Comparison of ENCODE assay signal across 25 cellular contexts in genomic region chrX:9338986-9339385, GRCh38.
"Had no signal": no experiment of that assay in that cellular context is flagged by ENCODE, and none has a peak within 500 bp of the region (broad histone marks: within the 10 kb centered on the region; RNA-seq: fewer than 3 reads in every experiment).

No MANE protein-coding gene starts in this region.

- H3K4me2 ChIP-seq: hepatocyte had no signal

- H3K36me3 ChIP-seq: esophagus muscularis mucosa, left lung, tibial artery had no signal

- H3K27me3 Mint-ChIP-seq: activated CD4-positive, alpha-beta memory T cell treated with anti-CD3 and anti-CD28 coated beads, Interleukin-2, amount 10 ng/mL, durations not matched to agents 7 days and 5 days; activated CD4-positive, alpha-beta T cell treated with anti-CD3 and anti-CD28 coated beads, Interleukin-2, amount 10 ng/mL, durations not matched to agents 24 days and 14 days; activated CD8-positive, alpha-beta memory T cell treated with anti-CD3 and anti-CD28 coated beads, Interleukin-2, amount 10 ng/mL, durations not matched to agents 7 days and 5 days; stimulated activated naive CD8-positive, alpha-beta T cell treated with anti-CD3 and anti-CD28 coated beads, Interleukin-15, amount 100 ng/mL, for 72 hours had no signal

- H3K9me3 Mint-ChIP-seq: activated CD4-positive, alpha-beta memory T cell treated with anti-CD3 and anti-CD28 coated beads, Interleukin-2, amount 10 ng/mL, durations not matched to agents 7 days and 5 days; activated CD4-positive, alpha-beta T cell treated with anti-CD3 and anti-CD28 coated beads, Interleukin-2, amount 10 ng/mL, durations not matched to agents 24 days and 14 days; activated naive CD4-positive, alpha-beta T cell treated with anti-CD3 and anti-CD28 coated beads, Interleukin-2, amount 10 ng/mL, durations not matched to agents 7 days and 5 days; immature natural killer cell; stimulated activated effector memory CD8-positive, alpha-beta T cell treated with anti-CD3 and anti-CD28 coated beads, Interleukin-12 subunit alpha, Interleukin-12 subunit beta, amount 100 ng/mL, for 72 hours; stimulated activated naive CD8-positive, alpha-beta T cell treated with anti-CD3 and anti-CD28 coated beads, Interleukin-15, amount 100 ng/mL, for 72 hours; T-helper 1 cell treated with Interleukin-12 subunit alpha and Interleukin-12 subunit beta and Interleukin-4 antibody, amounts not matched to agents 30 μg/mL and 1 μg/mL, for 36 hours had no signal

- H3K9me3 ChIP-seq: body of pancreas, esophagus muscularis mucosa, left lung, tibial artery had no signal

- H3K36me3 Mint-ChIP-seq: activated CD8-positive, alpha-beta memory T cell treated with anti-CD3 and anti-CD28 coated beads, Interleukin-2, amount 10 ng/mL, durations not matched to agents 7 days and 5 days; activated naive CD4-positive, alpha-beta T cell treated with anti-CD3 and anti-CD28 coated beads, Interleukin-2, amount 10 ng/mL, durations not matched to agents 7 days and 5 days; immature natural killer cell; stimulated activated effector memory CD8-positive, alpha-beta T cell treated with anti-CD3 and anti-CD28 coated beads, Interleukin-12 subunit alpha, Interleukin-12 subunit beta, amount 100 ng/mL, for 72 hours had no signal

- H2AFZ ChIP-seq: hepatocyte had no signal

- H3K4me3 ChIP-seq: body of pancreas, esophagus muscularis mucosa, hepatocyte, left lung, lung, tibial artery had no signal

- ATAC-seq: activated CD8-positive, alpha-beta memory T cell treated with anti-CD3 and anti-CD28 coated beads, Interleukin-2, amount 10 ng/mL, durations not matched to agents 7 days and 5 days; body of pancreas; left lung; sciatic nerve; stimulated activated effector memory CD8-positive, alpha-beta T cell treated with anti-CD3 and anti-CD28 coated beads, Interleukin-12 subunit alpha, Interleukin-12 subunit beta, amount 100 ng/mL, for 72 hours; stimulated activated naive CD8-positive, alpha-beta T cell treated with anti-CD3 and anti-CD28 coated beads, Interleukin-15, amount 100 ng/mL, for 72 hours had no signal

- H3K27me3 ChIP-seq: body of pancreas, esophagus muscularis mucosa, hepatocyte, left lung, tibial artery had no signal

- H3K27ac Mint-ChIP-seq: activated CD4-positive, alpha-beta T cell treated with anti-CD3 and anti-CD28 coated beads, Interleukin-2, amount 10 ng/mL, durations not matched to agents 24 days and 14 days; stimulated activated effector memory CD8-positive, alpha-beta T cell treated with anti-CD3 and anti-CD28 coated beads, Interleukin-12 subunit alpha, Interleukin-12 subunit beta, amount 100 ng/mL, for 72 hours; stimulated activated naive CD8-positive, alpha-beta T cell treated with anti-CD3 and anti-CD28 coated beads, Interleukin-15, amount 100 ng/mL, for 72 hours; T-helper 1 cell treated with Interleukin-12 subunit alpha and Interleukin-12 subunit beta and Interleukin-4 antibody, amounts not matched to agents 30 μg/mL and 1 μg/mL, for 36 hours had no signal

- H3K79me2 ChIP-seq: hepatocyte had no signal

- H3K4me3 Mint-ChIP-seq: activated CD4-positive, alpha-beta memory T cell treated with anti-CD3 and anti-CD28 coated beads, Interleukin-2, amount 10 ng/mL, durations not matched to agents 7 days and 5 days; activated CD8-positive, alpha-beta memory T cell treated with anti-CD3 and anti-CD28 coated beads, Interleukin-2, amount 10 ng/mL, durations not matched to agents 7 days and 5 days; activated naive CD4-positive, alpha-beta T cell treated with anti-CD3 and anti-CD28 coated beads, Interleukin-2, amount 10 ng/mL, durations not matched to agents 7 days and 5 days; stimulated activated naive CD8-positive, alpha-beta T cell treated with anti-CD3 and anti-CD28 coated beads, Interleukin-15, amount 100 ng/mL, for 72 hours had no signal

- H3K27ac ChIP-seq: body of pancreas, hepatocyte, left lung had no signal

- DNase-seq: activated CD4-positive, alpha-beta memory T cell treated with anti-CD3 and anti-CD28 coated beads, Interleukin-2, amount 10 ng/mL, durations not matched to agents 7 days and 5 days; activated CD8-positive, alpha-beta memory T cell treated with anti-CD3 and anti-CD28 coated beads, Interleukin-2, amount 10 ng/mL, durations not matched to agents 7 days and 5 days; activated effector memory CD4-positive, alpha-beta T cell treated with anti-CD3 and anti-CD28 coated beads, Interleukin-2, amount 50 U/mL, for 16 hours; activated naive CD4-positive, alpha-beta T cell treated with anti-CD3 and anti-CD28 coated beads, Interleukin-2, amount 10 ng/mL, durations not matched to agents 7 days and 5 days; activated T-cell treated with anti-CD3 and anti-CD28 coated beads for 4 hours; anterior cingulate cortex; body of pancreas; central memory CD4-positive, alpha-beta T cell; effector memory CD4-positive, alpha-beta T cell; glutamatergic neuron; left lung; nucleus accumbens; posterior cingulate gyrus; small intestine; stimulated activated CD4-positive, alpha-beta T cell treated with anti-CD3 and anti-CD28 coated beads, Interleukin-2, amount 100 ng/mL, for 24 hours; stimulated activated naive CD8-positive, alpha-beta T cell treated with anti-CD3 and anti-CD28 coated beads, Interleukin-15, amount 100 ng/mL, for 72 hours; tibial artery had no signal
